In the genomic region with DNA sequence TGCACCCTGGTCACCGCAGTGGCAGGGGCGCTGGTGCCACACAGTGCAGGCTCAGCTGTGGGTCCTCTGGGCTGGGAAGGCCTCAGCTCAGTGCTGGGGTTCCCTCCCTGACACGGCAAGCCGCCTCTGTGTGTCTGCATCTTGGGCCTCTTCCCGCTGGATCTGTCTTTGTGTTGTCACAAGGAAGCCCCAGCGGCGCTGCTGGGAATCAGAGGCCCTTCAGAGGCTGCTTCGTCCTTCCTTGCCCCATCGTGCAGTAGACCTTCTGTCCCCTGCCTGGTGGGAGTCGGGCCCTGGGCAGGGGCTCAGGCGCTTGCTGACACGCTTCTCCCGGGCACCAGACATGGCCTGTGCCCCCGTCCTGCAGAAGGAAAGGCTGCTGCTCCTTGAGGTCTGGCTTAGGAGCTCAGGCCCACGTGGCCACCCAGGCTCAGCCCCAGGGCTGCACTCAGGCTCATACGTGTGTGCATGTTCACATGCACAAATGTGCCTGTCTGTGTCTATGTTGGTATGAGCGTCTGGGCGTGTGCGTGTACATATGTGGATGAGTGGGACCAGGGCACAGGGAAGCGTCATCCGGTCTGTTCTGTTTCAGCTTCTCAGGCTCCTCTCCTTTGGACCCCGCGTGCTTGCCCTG, we compare ENCODE assay signal across 33 cellular contexts.
DNase-seq lines count a peak whose midpoint lies in the region; ATAC-seq and TF ChIP-seq lines count a peak whose summit lies in the region.
"Had no signal": no experiment of that assay in that cellular context is flagged by ENCODE, and none has a peak within 500 bp of the region (broad histone marks: within the 10 kb centered on the region; RNA-seq: fewer than 3 reads in every experiment).

No MANE protein-coding gene starts in this region.

- peaks cover 75% of the 10 kb centered on the region for H3K36me3 Mint-ChIP-seq in dendritic cell treated with granulocyte-macrophage colony-stimulating factor and Interleukin-4, amounts not matched to agents 40 ng/mL and 50 ng/mL, for 4 days (ENCODE audit: low read depth)
- peaks cover 94% of the 10 kb centered on the region for H3K36me3 Mint-ChIP-seq in nephron progenitor cell (ENCODE audit: low read depth)

- H3K9me3 Mint-ChIP-seq in stimulated activated naive CD8-positive, alpha-beta T cell treated with anti-CD3 and anti-CD28 coated beads, Interleukin-15, amount 100 ng/mL, for 72 hours: no peaks in the 10 kb centered on the region
- H3K9me3 Mint-ChIP-seq in dendritic cell treated with granulocyte-macrophage colony-stimulating factor and Interleukin-4, amounts not matched to agents 40 ng/mL and 50 ng/mL, for 4 days: no peaks in the 10 kb centered on the region
- H3K9me3 Mint-ChIP-seq in nephron progenitor cell: no peaks in the 10 kb centered on the region
- H3K9me3 Mint-ChIP-seq: activated naive CD4-positive, alpha-beta T cell treated with anti-CD3 and anti-CD28 coated beads, Interleukin-2, amount 50 U/mL, for 24 hours; activated T-helper 2 cell treated with anti-CD3 and anti-CD28 coated beads, Interferon-gamma antibody, Interleukin-2, Interleukin-4, amounts not matched to agents 10 μg/mL and 5 μg/mL and 100 μg/mL, durations not matched to agents 14 hours and 24 hours and 36 hours; endodermal cell; mesothelial cell of epicardium; naive thymus-derived CD4-positive, alpha-beta T cell; stimulated activated memory B cell treated with anti-CD40 and anti-IgM and Interleukin-4, amounts not matched to agents 10 μg/mL and 1 μg/mL and 100 μg/mL, for 72 hours; T-helper 1 cell treated with Interleukin-12 subunit alpha and Interleukin-12 subunit beta and Interleukin-4 antibody, amounts not matched to agents 30 μg/mL and 1 μg/mL, for 36 hours had no signal

- DNase-seq in stimulated activated naive CD8-positive, alpha-beta T cell treated with anti-CD3 and anti-CD28 coated beads, Interleukin-15, Interleukin-2, amounts not matched to agents 100 U/mL and 50 U/mL, for 24 hours: no peak
- DNase-seq in stimulated activated naive CD8-positive, alpha-beta T cell treated with anti-CD3 and anti-CD28 coated beads, Interleukin-15, amount 100 ng/mL, for 72 hours: no peak
- DNase-seq in nephron progenitor cell (no peak), midbrain (lab: John Stamatoyannopoulos, UW) (no peak), NCI-H2171 (lab: John Stamatoyannopoulos, UW) (no peak)
- DNase-seq: ACHN; activated CD4-positive, alpha-beta T cell treated with anti-CD3 and anti-CD28 coated beads, Interleukin-2, amount 50 U/mL, for 1 hour; activated CD4-positive, CD25-positive, alpha-beta regulatory T cell; activated CD8-positive, alpha-beta memory T cell treated with anti-CD3 and anti-CD28 coated beads, Interleukin-2, amount 50 U/mL, for 4 hours; aorta; DMS153; endodermal cell; foreskin fibroblast; Karpas-422; naive thymus-derived CD4-positive, alpha-beta T cell; NCI-H1436; NCI-H345; NCI-H69; PC-3; stimulated activated CD4-positive, alpha-beta T cell treated with anti-CD3 and anti-CD28 coated beads, Interleukin-15, amount 100 ng/mL, for 24 hours; stimulated activated CD4-positive, alpha-beta T cell treated with anti-CD3 and anti-CD28 coated beads, Interleukin-4, amount 100 ng/mL, for 4 hours; testis had no signal

- peak overlapping the region in 1 of 2 donors; percentile 66 for H3K27ac Mint-ChIP-seq in stimulated activated naive CD8-positive, alpha-beta T cell treated with anti-CD3 and anti-CD28 coated beads, Interleukin-15, amount 100 ng/mL, for 72 hours
- peak overlapping the region; percentile 41 for H3K27ac Mint-ChIP-seq in dendritic cell treated with granulocyte-macrophage colony-stimulating factor and Interleukin-4, amounts not matched to agents 40 ng/mL and 50 ng/mL, for 4 days
- H3K27ac Mint-ChIP-seq in nephron progenitor cell: peak overlapping the region; percentile 79
- H3K27ac Mint-ChIP-seq: activated naive CD4-positive, alpha-beta T cell treated with anti-CD3 and anti-CD28 coated beads, Interleukin-2, amount 50 U/mL, for 24 hours; activated T-helper 2 cell treated with anti-CD3 and anti-CD28 coated beads, Interferon-gamma antibody, Interleukin-2, Interleukin-4, amounts not matched to agents 10 μg/mL and 5 μg/mL and 100 μg/mL, durations not matched to agents 14 hours and 24 hours and 36 hours; B cell; endodermal cell; mesothelial cell of epicardium; naive thymus-derived CD4-positive, alpha-beta T cell; stimulated activated memory B cell treated with anti-CD40 and anti-IgM and Interleukin-4, amounts not matched to agents 10 μg/mL and 1 μg/mL and 100 μg/mL, for 72 hours; T-helper 1 cell treated with Interleukin-12 subunit alpha and Interleukin-12 subunit beta and Interleukin-4 antibody, amounts not matched to agents 30 μg/mL and 1 μg/mL, for 36 hours had no signal

- peak; percentile 19 for ATAC-seq in stimulated activated naive CD8-positive, alpha-beta T cell treated with anti-CD3 and anti-CD28 coated beads, Interleukin-15, Interleukin-2, amounts not matched to agents 100 U/mL and 50 U/mL, for 24 hours
- ATAC-seq in stimulated activated naive CD8-positive, alpha-beta T cell treated with anti-CD3 and anti-CD28 coated beads, Interleukin-15, amount 100 ng/mL, for 72 hours: no peak
- no peak for ATAC-seq in GM18498 (IDR thresholded peaks at IDR 0.05; ENCODE audit: unreplicated experiment)
- ATAC-seq: heart left ventricle; HepG2; naive thymus-derived CD4-positive, alpha-beta T cell; PC-3; SK-N-SH treated with all-trans-retinoic acid at 6 μM for 48 hours; stimulated activated memory B cell treated with anti-CD40 and anti-IgM and Interleukin-4, amounts not matched to agents 10 μg/mL and 1 μg/mL and 100 μg/mL, for 72 hours had no signal

- H3K4me1 Mint-ChIP-seq in stimulated activated naive CD8-positive, alpha-beta T cell treated with anti-CD3 and anti-CD28 coated beads, Interleukin-15, amount 100 ng/mL, for 72 hours: peaks cover 50% of the 10 kb centered on the region
- H3K4me1 Mint-ChIP-seq in dendritic cell treated with granulocyte-macrophage colony-stimulating factor and Interleukin-4, amounts not matched to agents 40 ng/mL and 50 ng/mL, for 4 days (ENCODE audit: low read depth): peaks cover 77% of the 10 kb centered on the region
- peaks cover 24% of the 10 kb centered on the region for H3K4me1 Mint-ChIP-seq in nephron progenitor cell
- H3K4me1 Mint-ChIP-seq: activated naive CD4-positive, alpha-beta T cell treated with anti-CD3 and anti-CD28 coated beads, Interleukin-2, amount 50 U/mL, for 24 hours; endodermal cell; mesothelial cell of epicardium had no signal

- intact Hi-C loops in dendritic cell treated with granulocyte-macrophage colony-stimulating factor and Interleukin-4, amounts not matched to agents 40 ng/mL and 50 ng/mL, for 4 days (cut with micrococcal nuclease): no loop called here

- H3K4me3 Mint-ChIP-seq in stimulated activated naive CD8-positive, alpha-beta T cell treated with anti-CD3 and anti-CD28 coated beads, Interleukin-15, amount 100 ng/mL, for 72 hours: no peak overlapping the region
- H3K4me3 Mint-ChIP-seq in dendritic cell treated with granulocyte-macrophage colony-stimulating factor and Interleukin-4, amounts not matched to agents 40 ng/mL and 50 ng/mL, for 4 days: no peak overlapping the region
- H3K4me3 Mint-ChIP-seq in nephron progenitor cell: no peak overlapping the region
- H3K4me3 Mint-ChIP-seq: activated naive CD4-positive, alpha-beta T cell treated with anti-CD3 and anti-CD28 coated beads, Interleukin-2, amount 50 U/mL, for 24 hours; B cell; endodermal cell; mesothelial cell of epicardium; naive thymus-derived CD4-positive, alpha-beta T cell; stimulated activated memory B cell treated with anti-CD40 and anti-IgM and Interleukin-4, amounts not matched to agents 10 μg/mL and 1 μg/mL and 100 μg/mL, for 72 hours; T-helper 1 cell treated with Interleukin-12 subunit alpha and Interleukin-12 subunit beta and Interleukin-4 antibody, amounts not matched to agents 30 μg/mL and 1 μg/mL, for 36 hours had no signal

- H3K27me3 Mint-ChIP-seq in stimulated activated naive CD8-positive, alpha-beta T cell treated with anti-CD3 and anti-CD28 coated beads, Interleukin-15, amount 100 ng/mL, for 72 hours: no peaks in the 10 kb centered on the region
- H3K27me3 Mint-ChIP-seq in dendritic cell treated with granulocyte-macrophage colony-stimulating factor and Interleukin-4, amounts not matched to agents 40 ng/mL and 50 ng/mL, for 4 days: no peaks in the 10 kb centered on the region
- no peaks in the 10 kb centered on the region for H3K27me3 Mint-ChIP-seq in nephron progenitor cell (ENCODE audit: low read depth, poor library complexity)
- H3K27me3 Mint-ChIP-seq: activated naive CD4-positive, alpha-beta T cell treated with anti-CD3 and anti-CD28 coated beads, Interleukin-2, amount 50 U/mL, for 24 hours; B cell; naive thymus-derived CD4-positive, alpha-beta T cell; stimulated activated memory B cell treated with anti-CD40 and anti-IgM and Interleukin-4, amounts not matched to agents 10 μg/mL and 1 μg/mL and 100 μg/mL, for 72 hours had no signal

- no peak for TF ChIP-seq CTCF in nephron progenitor cell (IDR thresholded peaks at IDR 0.05)
